8 cellular contexts compared by ENCODE assay signal in genomic region chr9:130693426-130694191, GRCh38. TPM values are rescaled to one million over a fixed set of nuclear protein-coding genes. Genes with fewer than 3 reads are reported as not detected.
DNase-seq lines count a peak whose midpoint lies in the region; ATAC-seq and TF ChIP-seq lines count a peak whose summit lies in the region.

TSS of gene EXOSC2 (plus strand) at chr9:130693780. CDS start at chr9:130693792, 12 bp downstream.

- no peaks in the 10 kb centered on the region for H3K9me3 Mint-ChIP-seq in type B pancreatic cell

- H3K36me3 ChIP-seq in adrenal gland (replicated peaks in 1 of 2) = peaks cover 0 to 27% of the 10 kb centered on the region in 2 donors
- peaks cover 0 to 36% (median 29%) of the 10 kb centered on the region in 9 donors for H3K36me3 ChIP-seq in heart left ventricle

- H3K27me3 ChIP-seq in adrenal gland = no peaks in the 10 kb centered on the region
- H3K27me3 ChIP-seq in heart left ventricle = no peaks in the 10 kb centered on the region

- peaks cover 23% of the 10 kb centered on the region for H3K36me3 Mint-ChIP-seq in type B pancreatic cell

- peak within 1 kb of the TSS; percentile 3 to 71 (median 66) for H3K4me3 ChIP-seq in adrenal gland
- peak within 1 kb of the TSS; percentile 52 to 85 (median 75) for H3K4me3 ChIP-seq in heart left ventricle

- in situ Hi-C loops in GM13977 (cut with MboI; ENCODE audit: low pct_unique_long_range_greater_than_20kb, low sequenced_read_pairs, unreplicated experiment) = loop anchor here (10.0 kb wide), 1 partner anchor 251 kb away; no protein-coding TSS in a partner anchor

- no peak for TF ChIP-seq CTCF in GM13977 (IDR thresholded peaks at IDR 0.05; ENCODE audit: extremely low read depth, insufficient read depth, missing control alignments)
- peak in 1 of 6 experiments; percentile 1 for TF ChIP-seq CTCF in adrenal gland (IDR thresholded peaks at IDR 0.05)
- TF ChIP-seq CTCF in heart left ventricle (IDR thresholded peaks at IDR 0.05) = peak in 1 of 12 donors; percentile 6
- TF ChIP-seq CTCF in type B pancreatic cell (conservative IDR thresholded peaks at IDR 0.05) = no peak

- H3K27me3 Mint-ChIP-seq in type B pancreatic cell = no peaks in the 10 kb centered on the region

- H3K27ac ChIP-seq in adrenal gland = peak within 1 kb of the TSS in 2 of 5 donors; percentile 51 to 59
- peak within 1 kb of the TSS in 11 of 12 donors; percentile 36 to 78 (median 58) for H3K27ac ChIP-seq in heart left ventricle

- peak in 1 of 2 donors; percentile 60 for TF ChIP-seq POLR2A in adrenal gland (IDR thresholded peaks at IDR 0.05)
- TF ChIP-seq POLR2A in heart left ventricle (IDR thresholded peaks at IDR 0.05) = peak in 1 of 2 donors; percentile 68

- DNase-seq in GM13977 (ENCODE audit: low spot score) = peak; percentile 98
- peak; percentile 84 for DNase-seq in NCI-H146 treated with DMSO at 0.1 percent for 48 hours (lab: John Stamatoyannopoulos, UW; ENCODE audit: unreplicated experiment)
- peak; percentile 96 to 98 (median 97) for DNase-seq in T-helper 1 cell
- DNase-seq in adrenal gland = peak; percentile 97 to 100 (median 99)
- DNase-seq in heart left ventricle = peak; percentile 98 to 99 (median 98)
- DNase-seq in posterior cingulate gyrus = peak; percentile 95 to 99 (median 96)
- DNase-seq in type B pancreatic cell (ENCODE audit: extremely low spot score, unreplicated experiment) = peak; percentile 91

- peak within 1 kb of the TSS; percentile 94 for H3K4me3 Mint-ChIP-seq in type B pancreatic cell

- peak within 1 kb of the TSS; percentile 90 for H3K27ac Mint-ChIP-seq in type B pancreatic cell

- H3K4me1 ChIP-seq in adrenal gland (replicated peaks in 1 of 2) (peaks cover 5 to 21% of the 10 kb centered on the region in 2 donors), heart left ventricle (peaks cover 0 to 32% (median 16%) of the 10 kb centered on the region in 12 donors)

- ATAC-seq in HG02870 (IDR thresholded peaks at IDR 0.05; ENCODE audit: unreplicated experiment) = peak; percentile 83
- peak; percentile 95 to 98 (median 96) for ATAC-seq in heart left ventricle

- H3K4me1 Mint-ChIP-seq in type B pancreatic cell (ENCODE audit: unreplicated experiment) = peaks cover 23% of the 10 kb centered on the region

- intact Hi-C loops in adrenal gland (cut with DNase I) (no loop called here), heart left ventricle (cut with DNase I) (loop anchor here in 1 of 10 donors (1.0 kb wide), 1 partner anchor 19 kb away; no protein-coding TSS in a partner anchor), posterior cingulate gyrus (cut with DNase I) (no loop called here)

- H3K9me3 ChIP-seq in adrenal gland (replicated peaks in 1 of 3) = no peaks in the 10 kb centered on the region
- H3K9me3 ChIP-seq in heart left ventricle = no peaks in the 10 kb centered on the region

- WGBS in adrenal gland, 4 donors = 0 to 1% (median 0%) methylated on average over 14 to 40 of the region's 40 CpGs
- 0% methylated on average over 31 to 40 of the region's 40 CpGs for WGBS in heart left ventricle, 4 donors

RNA-seq across cellular contexts. Expression of gene EXOSC2, which starts in this region (rescaled TPM):
- 10 to 100 TPM in 7 of 8 donors, 1 to 10 TPM in 1; 9.5 to 26.7 (median 19.3) TPM for total RNA-seq in adrenal gland
- polyA plus RNA-seq in adrenal gland = 10 to 100 TPM; 15.5 to 28.8 (median 16.6) TPM
- 10 to 100 TPM; 10.6 to 16.0 (median 13.1) TPM for total RNA-seq in heart left ventricle
- 10 to 100 TPM; 10.6 to 19.7 TPM for polyA plus RNA-seq in heart left ventricle
- total RNA-seq in type B pancreatic cell (ENCODE audit: low replicate concordance) = 38.9 and 57.2 TPM in 2 replicates
